In genomic region chr7:92837214-92837749, GRCh38 we compare ENCODE assay signal across 8 cellular contexts. TPM values are rescaled to one million over a fixed set of nuclear protein-coding genes. Genes with fewer than 3 reads are reported as not detected.
DNase-seq lines count a peak whose midpoint lies in the region; ATAC-seq and TF ChIP-seq lines count a peak whose summit lies in the region.

No MANE protein-coding gene starts in this region.

- H3K9ac ChIP-seq in SU-DHL-6 (ENCODE audit: low read length) = peak overlapping the region; percentile 64
- H3K9ac ChIP-seq in skeletal muscle tissue (ENCODE audit: low read depth in 1 of 3, low read length in 3 of 3) = peak overlapping the region in 2 of 3 donors; percentile 51 to 57

- H3K36me3 ChIP-seq in cardiac muscle cell (no peaks in the 10 kb centered on the region), SU-DHL-6 (ENCODE audit: low read length) (no peaks in the 10 kb centered on the region), skeletal muscle tissue (ENCODE audit: control insufficient read depth in 3 of 3, insufficient read depth in 3 of 3, low read length in 3 of 3) (no peaks in the 10 kb centered on the region)

- peak overlapping the region; percentile 82 for H3K4me3 ChIP-seq in cardiac muscle cell
- H3K4me3 ChIP-seq in SU-DHL-6 (ENCODE audit: insufficient read depth, low read length, poor library complexity, severe bottlenecking) = peak overlapping the region; percentile 58
- peak overlapping the region; percentile 63 for H3K4me3 ChIP-seq in fibroblast of pulmonary artery (replicated peaks; ENCODE audit: low read depth, low read length)
- peak overlapping the region; percentile 51 to 64 (median 58) for H3K4me3 ChIP-seq in skeletal muscle tissue (ENCODE audit: low read length in 3 of 3)

- DNase-seq in cardiac muscle cell (ENCODE audit: low read depth in 1 of 2, low spot score in 1 of 2) (peak; percentile 30 to 35), left ventricle myocardium superior (no peak), fibroblast of pulmonary artery (ENCODE audit: low read depth) (peak; percentile 50), COR-L47 (lab: John Stamatoyannopoulos, UW) (no peak)

- no peaks in the 10 kb centered on the region for H3K27me3 ChIP-seq in cardiac muscle cell
- H3K27me3 ChIP-seq in SU-DHL-6 (ENCODE audit: low read length) = no peaks in the 10 kb centered on the region
- H3K27me3 ChIP-seq in skeletal muscle tissue (ENCODE audit: control insufficient read depth in 3 of 3, insufficient read depth in 3 of 3, low read length in 3 of 3) = peaks cover 2 to 30% (median 23%) of the 10 kb centered on the region in 3 donors

- peaks cover 8% of the 10 kb centered on the region for H3F3A ChIP-seq in SU-DHL-6 (ENCODE audit: insufficient read depth)

- TF ChIP-seq CTCF in cardiac muscle cell (IDR thresholded peaks at IDR 0.05; ENCODE audit: low read depth, low read length) = no peak
- no peak for TF ChIP-seq CTCF in SU-DHL-6 (IDR thresholded peaks at IDR 0.05; ENCODE audit: insufficient read depth, low read length, poor library complexity, severe bottlenecking)
- no peak for TF ChIP-seq CTCF in fibroblast of pulmonary artery (IDR thresholded peaks at IDR 0.05; ENCODE audit: low read length, missing control alignments)

- ATAC-seq in left ventricle myocardium superior (no peak), esophagus mucosa (no peak), GM21526 (IDR thresholded peaks at IDR 0.05; ENCODE audit: low FRiP score, unreplicated experiment) (no peak)

- H3K4me1 ChIP-seq in cardiac muscle cell (ENCODE audit: low read depth) (peaks cover 14% of the 10 kb centered on the region), skeletal muscle tissue (ENCODE audit: control insufficient read depth in 3 of 3, insufficient read depth in 3 of 3, low read length in 3 of 3) (peaks cover 14 to 31% (median 20%) of the 10 kb centered on the region in 3 donors)

- no peak overlapping the region for H2AFZ ChIP-seq in SU-DHL-6 (ENCODE audit: low read depth, low read length, severe bottlenecking)

- H3K27ac ChIP-seq in cardiac muscle cell = peak overlapping the region; percentile 99
- no peak overlapping the region for H3K27ac ChIP-seq in SU-DHL-6 (ENCODE audit: low read depth, low read length)
- no peak overlapping the region for H3K27ac ChIP-seq in skeletal muscle tissue (ENCODE audit: low read depth, low read length)

- H3K9me3 ChIP-seq in cardiac muscle cell (ENCODE audit: low read depth) (no peaks in the 10 kb centered on the region), SU-DHL-6 (ENCODE audit: insufficient read depth, low read length) (no peaks in the 10 kb centered on the region), skeletal muscle tissue (ENCODE audit: control insufficient read depth in 3 of 3, low read length in 3 of 3) (no peaks in the 10 kb centered on the region)

- peaks cover 18% of the 10 kb centered on the region for H3K79me2 ChIP-seq in SU-DHL-6 (ENCODE audit: insufficient read depth, low read length)

- intact Hi-C loops in left ventricle myocardium superior (cut with micrococcal nuclease) = no loop called here

- H3K9me2 ChIP-seq in SU-DHL-6 (replicated peaks; ENCODE audit: insufficient read depth, low read length) = no peaks in the 10 kb centered on the region

- H3K4me2 ChIP-seq in SU-DHL-6 (ENCODE audit: low read depth, low read length, poor library complexity, severe bottlenecking) = peak overlapping the region; percentile 85

- no peaks in the 10 kb centered on the region for H4K20me1 ChIP-seq in SU-DHL-6 (ENCODE audit: low read depth, low read length)

RNA-seq across cellular contexts. Expression of gene CDK6, which starts 0.9 kb away (rescaled TPM):
- 81.6 and 98.1 TPM in 2 replicates for total RNA-seq in cardiac muscle cell
- 28.7 and 38.8 TPM in 2 replicates for polyA plus RNA-seq in cardiac muscle cell
- 27.5 TPM for total RNA-seq in left ventricle myocardium superior
- 72.5 TPM for total RNA-seq in skeletal muscle tissue
- 26.8 TPM for total RNA-seq in esophagus mucosa

Comparison
In these comparisons a context has a peak if more than half of its experiments do, and no peak if none do; other contexts are left out.
1. DNase-seq: peak in cardiac muscle cell (2 of 2) and fibroblast of pulmonary artery (single experiment); none in left ventricle myocardium superior (single experiment) and COR-L47 (single experiment).
2. Peak in every context shown above with its lines, with median percentiles within 50 percentile points of each other: H3K4me3 ChIP-seq.